ENCODE assay signal across 30 cellular contexts in the genomic region with DNA sequence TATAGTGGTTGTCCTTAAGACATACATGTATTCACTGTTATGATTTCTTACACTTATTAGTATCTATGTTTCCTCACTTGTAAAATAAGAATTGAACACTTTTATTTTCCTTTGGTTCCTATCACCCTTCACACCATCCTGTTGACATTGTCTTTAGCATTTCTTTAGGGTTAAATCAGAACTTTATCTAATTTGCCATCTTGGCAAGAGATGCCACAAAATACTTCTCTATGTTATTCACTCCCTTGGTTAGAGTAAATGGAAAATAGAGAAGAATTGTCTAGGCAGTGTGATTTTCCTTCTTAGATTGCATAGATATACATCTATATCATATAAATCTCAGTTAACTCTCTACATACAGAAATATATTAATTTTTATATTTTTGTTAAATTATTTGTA.
"Had no signal": no experiment of that assay in that cellular context is flagged by ENCODE, and none has a peak within 500 bp of the region (broad histone marks: within the 10 kb centered on the region; RNA-seq: fewer than 3 reads in every experiment).

No MANE protein-coding gene starts in this region.

- H3K4me1 Mint-ChIP-seq: activated CD4-positive, alpha-beta T cell treated with anti-CD3 and anti-CD28 coated beads for 36 hours had no signal

- H3K9me3 Mint-ChIP-seq: activated CD4-positive, alpha-beta T cell treated with anti-CD3 and anti-CD28 coated beads, Interleukin-2, amount 10 ng/mL, durations not matched to agents 7 days and 5 days; activated naive CD4-positive, alpha-beta T cell treated with anti-CD3 and anti-CD28 coated beads for 36 hours; activated T-cell treated with anti-CD3 and anti-CD28 coated beads, Interleukin-2, amount 50 U/mL, for 24 hours; activated T-helper 1 cell treated with anti-CD3 and anti-CD28 coated beads, Interleukin-12 subunit alpha, Interleukin-12 subunit beta, Interleukin-2, Interleukin-4 antibody, amounts not matched to agents 30 ng/mL and 10 ng/mL and 1 ng/mL, durations not matched to agents 14 hours and 24 hours and 36 hours; brain; T-helper 1 cell treated with Interleukin-12 subunit alpha and Interleukin-12 subunit beta and Interleukin-4 antibody, amounts not matched to agents 30 μg/mL and 1 μg/mL, for 36 hours; T-helper 2 cell treated with Interferon-gamma antibody and Interleukin-4, amounts not matched to agents 5 μg/mL and 100 μg/mL, for 36 hours had no signal

- H3K36me3 Mint-ChIP-seq: activated naive CD4-positive, alpha-beta T cell treated with anti-CD3 and anti-CD28 coated beads, Interleukin-2, amount 50 U/mL, for 72 hours; brain had no signal

- H3K4me3 Mint-ChIP-seq: activated CD4-positive, alpha-beta T cell treated with anti-CD3 and anti-CD28 coated beads for 36 hours; activated CD4-positive, alpha-beta T cell treated with anti-CD3 and anti-CD28 coated beads, Interleukin-2, amount 10 ng/mL, durations not matched to agents 7 days and 5 days; activated CD8-positive, alpha-beta T cell treated with anti-CD3 and anti-CD28 coated beads, Interleukin-2, amount 10 ng/mL, durations not matched to agents 7 days and 5 days; activated naive CD4-positive, alpha-beta T cell treated with anti-CD3 and anti-CD28 coated beads for 36 hours; activated T-cell treated with anti-CD3 and anti-CD28 coated beads, Interleukin-2, amount 50 U/mL, for 24 hours; activated T-helper 1 cell treated with anti-CD3 and anti-CD28 coated beads, Interleukin-12 subunit alpha, Interleukin-12 subunit beta, Interleukin-2, Interleukin-4 antibody, amounts not matched to agents 30 ng/mL and 10 ng/mL and 1 ng/mL, durations not matched to agents 14 hours and 24 hours and 36 hours; brain; T-helper 1 cell treated with Interleukin-12 subunit alpha and Interleukin-12 subunit beta and Interleukin-4 antibody, amounts not matched to agents 30 μg/mL and 1 μg/mL, for 36 hours; T-helper 2 cell treated with Interferon-gamma antibody and Interleukin-4, amounts not matched to agents 5 μg/mL and 100 μg/mL, for 36 hours had no signal

- H3K27ac ChIP-seq: Peyer's patch, RWPE1 had no signal

- H3K4me1 ChIP-seq: Peyer's patch had no signal

- H3K9me3 ChIP-seq: MG63, Peyer's patch had no signal

- H3K4me3 ChIP-seq: MG63, Peyer's patch had no signal

- DNase-seq: activated CD4-positive, alpha-beta T cell treated with anti-CD3 and anti-CD28 coated beads for 36 hours; activated CD4-positive, alpha-beta T cell treated with anti-CD3 and anti-CD28 coated beads, Interleukin-2, amount 10 ng/mL, durations not matched to agents 7 days and 5 days; activated CD4-positive, alpha-beta T cell treated with anti-CD3 and anti-CD28 coated beads, Interleukin-2, amount 50 U/mL, for 48 hours; activated CD8-positive, alpha-beta T cell treated with anti-CD3 and anti-CD28 coated beads, Interleukin-2, amount 10 ng/mL, durations not matched to agents 7 days and 5 days; activated gamma-delta T cell treated with Interleukin-2 at 50 U/mL for 16 hours; activated naive CD4-positive, alpha-beta T cell treated with anti-CD3 and anti-CD28 coated beads for 36 hours; activated T-cell treated with anti-CD3 and anti-CD28 coated beads, Interleukin-2, amount 50 U/mL, for 24 hours; caudate nucleus; cerebellar nuclear complex; MG63; NCI-H1048; NCI-H1105 treated with DMSO at 0.1 percent for 48 hours; NCI-H1436; NCI-H1694; NCI-H1930; NCI-H510A; NCI-H526; NCI-H748 treated with DMSO at 0.1 percent for 48 hours; NK-92 treated with Interleukin-12 subunit alpha and Interleukin-12 subunit beta, amount 100 ng/mL, for 24 hours; PC-3; Peyer's patch; SIG-M5 had no signal

- H3K36me3 ChIP-seq: MG63, Peyer's patch had no signal

- H3K27me3 ChIP-seq: MG63, Peyer's patch had no signal

- ATAC-seq: activated CD4-positive, alpha-beta T cell treated with anti-CD3 and anti-CD28 coated beads for 36 hours; activated CD4-positive, CD25-positive, alpha-beta regulatory T cell treated with anti-CD3 and anti-CD28 coated beads, Interleukin-2, amount 50 U/mL, for 24 hours; activated CD8-positive, alpha-beta T cell treated with anti-CD3 and anti-CD28 coated beads, Interleukin-2, amount 10 ng/mL, durations not matched to agents 7 days and 5 days; activated naive CD4-positive, alpha-beta T cell treated with anti-CD3 and anti-CD28 coated beads, Interleukin-2, amount 50 U/mL, for 72 hours; PC-3; Right ventricle myocardium inferior had no signal

- H3K27ac Mint-ChIP-seq: activated CD4-positive, alpha-beta T cell treated with anti-CD3 and anti-CD28 coated beads for 36 hours; activated CD4-positive, alpha-beta T cell treated with anti-CD3 and anti-CD28 coated beads, Interleukin-2, amount 10 ng/mL, durations not matched to agents 7 days and 5 days; activated CD8-positive, alpha-beta T cell treated with anti-CD3 and anti-CD28 coated beads, Interleukin-2, amount 10 ng/mL, durations not matched to agents 7 days and 5 days; activated naive CD4-positive, alpha-beta T cell treated with anti-CD3 and anti-CD28 coated beads for 36 hours; activated naive CD4-positive, alpha-beta T cell treated with anti-CD3 and anti-CD28 coated beads, Interleukin-2, amount 50 U/mL, for 72 hours; activated T-cell treated with anti-CD3 and anti-CD28 coated beads, Interleukin-2, amount 50 U/mL, for 24 hours; activated T-helper 1 cell treated with anti-CD3 and anti-CD28 coated beads, Interleukin-12 subunit alpha, Interleukin-12 subunit beta, Interleukin-2, Interleukin-4 antibody, amounts not matched to agents 30 ng/mL and 10 ng/mL and 1 ng/mL, durations not matched to agents 14 hours and 24 hours and 36 hours; brain; T-helper 1 cell treated with Interleukin-12 subunit alpha and Interleukin-12 subunit beta and Interleukin-4 antibody, amounts not matched to agents 30 μg/mL and 1 μg/mL, for 36 hours; T-helper 2 cell treated with Interferon-gamma antibody and Interleukin-4, amounts not matched to agents 5 μg/mL and 100 μg/mL, for 36 hours had no signal

- H3K27me3 Mint-ChIP-seq: activated CD4-positive, alpha-beta T cell treated with anti-CD3 and anti-CD28 coated beads for 36 hours; activated CD4-positive, alpha-beta T cell treated with anti-CD3 and anti-CD28 coated beads, Interleukin-2, amount 10 ng/mL, durations not matched to agents 7 days and 5 days; activated T-cell treated with anti-CD3 and anti-CD28 coated beads, Interleukin-2, amount 50 U/mL, for 24 hours; brain had no signal
